ENCODE assay signal across 1 cellular context in the genomic region with DNA sequence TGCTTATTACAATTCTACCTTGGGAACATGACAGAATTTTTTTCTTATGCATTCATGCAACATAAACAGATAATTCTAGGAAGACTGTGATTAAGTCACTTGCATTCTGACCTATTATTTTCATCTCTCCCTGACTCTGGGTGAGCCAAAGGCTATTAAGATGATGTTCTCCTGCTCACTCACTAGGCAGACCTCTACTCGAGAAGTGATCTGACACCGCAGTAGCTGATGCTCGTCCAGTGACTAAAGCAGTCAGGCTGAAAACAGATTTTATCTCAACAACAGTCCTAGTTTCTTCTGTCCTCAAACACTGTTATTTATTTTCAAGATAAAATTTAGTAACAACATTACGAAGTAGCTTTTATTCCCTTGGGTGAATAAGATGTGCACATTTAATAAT.
A peak's percentile ranks its signal among the peaks of the same experiment; 100 is the strongest.
TF ChIP-seq lines count a peak whose summit lies in the region.

No MANE protein-coding gene starts in this region.

TF ChIP-seq in SK-N-SH, 30 proteins besides CTCF, POLR2A, EP300 and RAD21:
- TF ChIP-seq, protein P1, sequence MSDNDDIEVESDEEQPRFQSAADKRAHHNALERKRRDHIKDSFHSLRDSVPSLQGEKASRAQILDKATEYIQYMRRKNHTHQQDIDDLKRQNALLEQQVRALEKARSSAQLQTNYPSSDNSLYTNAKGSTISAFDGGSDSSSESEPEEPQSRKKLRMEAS (IDR thresholded peaks at IDR 0.05; ENCODE audit: low read depth) = no peak
- TF ChIP-seq NFIC (IDR thresholded peaks at IDR 0.05; ENCODE audit: borderline replicate concordance) = no peak
- TF ChIP-seq, protein P2, sequence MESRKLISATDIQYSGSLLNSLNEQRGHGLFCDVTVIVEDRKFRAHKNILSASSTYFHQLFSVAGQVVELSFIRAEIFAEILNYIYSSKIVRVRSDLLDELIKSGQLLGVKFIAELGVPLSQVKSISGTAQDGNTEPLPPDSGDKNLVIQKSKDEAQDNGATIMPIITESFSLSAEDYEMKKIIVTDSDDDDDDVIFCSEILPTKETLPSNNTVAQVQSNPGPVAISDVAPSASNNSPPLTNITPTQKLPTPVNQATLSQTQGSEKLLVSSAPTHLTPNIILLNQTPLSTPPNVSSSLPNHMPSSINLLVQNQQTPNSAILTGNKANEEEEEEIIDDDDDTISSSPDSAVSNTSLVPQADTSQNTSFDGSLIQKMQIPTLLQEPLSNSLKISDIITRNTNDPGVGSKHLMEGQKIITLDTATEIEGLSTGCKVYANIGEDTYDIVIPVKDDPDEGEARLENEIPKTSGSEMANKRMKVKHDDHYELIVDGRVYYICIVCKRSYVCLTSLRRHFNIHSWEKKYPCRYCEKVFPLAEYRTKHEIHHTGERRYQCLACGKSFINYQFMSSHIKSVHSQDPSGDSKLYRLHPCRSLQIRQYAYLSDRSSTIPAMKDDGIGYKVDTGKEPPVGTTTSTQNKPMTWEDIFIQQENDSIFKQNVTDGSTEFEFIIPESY (IDR thresholded peaks at IDR 0.05; ENCODE audit: borderline replicate concordance, low read depth) = no peak
- TF ChIP-seq SIN3A (IDR thresholded peaks at IDR 0.05; ENCODE audit: borderline replicate concordance, low read depth, low read length) = no peak
- TF ChIP-seq, protein P3, sequence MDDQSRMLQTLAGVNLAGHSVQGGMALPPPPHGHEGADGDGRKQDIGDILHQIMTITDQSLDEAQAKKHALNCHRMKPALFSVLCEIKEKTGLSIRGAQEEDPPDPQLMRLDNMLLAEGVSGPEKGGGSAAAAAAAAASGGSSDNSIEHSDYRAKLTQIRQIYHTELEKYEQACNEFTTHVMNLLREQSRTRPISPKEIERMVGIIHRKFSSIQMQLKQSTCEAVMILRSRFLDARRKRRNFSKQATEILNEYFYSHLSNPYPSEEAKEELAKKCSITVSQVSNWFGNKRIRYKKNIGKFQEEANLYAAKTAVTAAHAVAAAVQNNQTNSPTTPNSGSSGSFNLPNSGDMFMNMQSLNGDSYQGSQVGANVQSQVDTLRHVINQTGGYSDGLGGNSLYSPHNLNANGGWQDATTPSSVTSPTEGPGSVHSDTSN (IDR thresholded peaks at IDR 0.05) = peak; percentile 16; the same call in 1 of the 2 replicates
- TF ChIP-seq RXRA (IDR thresholded peaks at IDR 0.05; ENCODE audit: borderline replicate concordance, low read depth) = no peak
- TF ChIP-seq CHD2 (IDR thresholded peaks at IDR 0.05; ENCODE audit: low read length, partially characterized antibody) = no peak
- TF ChIP-seq JUND (IDR thresholded peaks at IDR 0.05) = no peak
- peak; percentile 55 for TF ChIP-seq TCF12 (IDR thresholded peaks at IDR 0.05)
- TF ChIP-seq FOXM1 (IDR thresholded peaks at IDR 0.05; ENCODE audit: low read depth) = no peak
- TF ChIP-seq YY1 (IDR thresholded peaks at IDR 0.05; ENCODE audit: low read depth) = no peak
- TF ChIP-seq MXI1 (IDR thresholded peaks at IDR 0.05; ENCODE audit: low read depth, low read length) = 0 out of 2 replicates have a peak, but pooled peaks have one; percentile 33
- TF ChIP-seq GABPA (IDR thresholded peaks at IDR 0.05; ENCODE audit: low read depth) = 0 out of 2 replicates have a peak, but pooled peaks have one; percentile 16
- TF ChIP-seq MEF2A (IDR thresholded peaks at IDR 0.05; ENCODE audit: borderline replicate concordance, low read depth) = no peak
- TF ChIP-seq, protein P4, sequence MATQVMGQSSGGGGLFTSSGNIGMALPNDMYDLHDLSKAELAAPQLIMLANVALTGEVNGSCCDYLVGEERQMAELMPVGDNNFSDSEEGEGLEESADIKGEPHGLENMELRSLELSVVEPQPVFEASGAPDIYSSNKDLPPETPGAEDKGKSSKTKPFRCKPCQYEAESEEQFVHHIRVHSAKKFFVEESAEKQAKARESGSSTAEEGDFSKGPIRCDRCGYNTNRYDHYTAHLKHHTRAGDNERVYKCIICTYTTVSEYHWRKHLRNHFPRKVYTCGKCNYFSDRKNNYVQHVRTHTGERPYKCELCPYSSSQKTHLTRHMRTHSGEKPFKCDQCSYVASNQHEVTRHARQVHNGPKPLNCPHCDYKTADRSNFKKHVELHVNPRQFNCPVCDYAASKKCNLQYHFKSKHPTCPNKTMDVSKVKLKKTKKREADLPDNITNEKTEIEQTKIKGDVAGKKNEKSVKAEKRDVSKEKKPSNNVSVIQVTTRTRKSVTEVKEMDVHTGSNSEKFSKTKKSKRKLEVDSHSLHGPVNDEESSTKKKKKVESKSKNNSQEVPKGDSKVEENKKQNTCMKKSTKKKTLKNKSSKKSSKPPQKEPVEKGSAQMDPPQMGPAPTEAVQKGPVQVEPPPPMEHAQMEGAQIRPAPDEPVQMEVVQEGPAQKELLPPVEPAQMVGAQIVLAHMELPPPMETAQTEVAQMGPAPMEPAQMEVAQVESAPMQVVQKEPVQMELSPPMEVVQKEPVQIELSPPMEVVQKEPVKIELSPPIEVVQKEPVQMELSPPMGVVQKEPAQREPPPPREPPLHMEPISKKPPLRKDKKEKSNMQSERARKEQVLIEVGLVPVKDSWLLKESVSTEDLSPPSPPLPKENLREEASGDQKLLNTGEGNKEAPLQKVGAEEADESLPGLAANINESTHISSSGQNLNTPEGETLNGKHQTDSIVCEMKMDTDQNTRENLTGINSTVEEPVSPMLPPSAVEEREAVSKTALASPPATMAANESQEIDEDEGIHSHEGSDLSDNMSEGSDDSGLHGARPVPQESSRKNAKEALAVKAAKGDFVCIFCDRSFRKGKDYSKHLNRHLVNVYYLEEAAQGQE (IDR thresholded peaks at IDR 0.05; ENCODE audit: low read depth, low read length) = no peak
- TF ChIP-seq FOSL2 (IDR thresholded peaks at IDR 0.05; ENCODE audit: borderline replicate concordance, low read depth) = no peak
- TF ChIP-seq, protein P5, sequence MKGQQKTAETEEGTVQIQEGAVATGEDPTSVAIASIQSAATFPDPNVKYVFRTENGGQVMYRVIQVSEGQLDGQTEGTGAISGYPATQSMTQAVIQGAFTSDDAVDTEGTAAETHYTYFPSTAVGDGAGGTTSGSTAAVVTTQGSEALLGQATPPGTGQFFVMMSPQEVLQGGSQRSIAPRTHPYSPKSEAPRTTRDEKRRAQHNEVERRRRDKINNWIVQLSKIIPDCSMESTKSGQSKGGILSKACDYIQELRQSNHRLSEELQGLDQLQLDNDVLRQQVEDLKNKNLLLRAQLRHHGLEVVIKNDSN (IDR thresholded peaks at IDR 0.05; ENCODE audit: borderline replicate concordance, low read depth) = no peak
- no peak for TF ChIP-seq POLR2AphosphoS5 (IDR thresholded peaks at IDR 0.05; ENCODE audit: low read depth, low read length)
- no peak for TF ChIP-seq FOXJ3 (CRISPR knock-in tag; IDR thresholded peaks at IDR 0.05)
- no peak for TF ChIP-seq SMC3 (IDR thresholded peaks at IDR 0.05; ENCODE audit: low read depth, low read length)
- TF ChIP-seq TAF1 (IDR thresholded peaks at IDR 0.05; ENCODE audit: borderline replicate concordance, low read depth, low read length) = no peak
- no peak for TF ChIP-seq RFX5 (IDR thresholded peaks at IDR 0.05; ENCODE audit: low read length)
- no peak for TF ChIP-seq RCOR1 (IDR thresholded peaks at IDR 0.05; ENCODE audit: low read length)
- TF ChIP-seq, protein P6, sequence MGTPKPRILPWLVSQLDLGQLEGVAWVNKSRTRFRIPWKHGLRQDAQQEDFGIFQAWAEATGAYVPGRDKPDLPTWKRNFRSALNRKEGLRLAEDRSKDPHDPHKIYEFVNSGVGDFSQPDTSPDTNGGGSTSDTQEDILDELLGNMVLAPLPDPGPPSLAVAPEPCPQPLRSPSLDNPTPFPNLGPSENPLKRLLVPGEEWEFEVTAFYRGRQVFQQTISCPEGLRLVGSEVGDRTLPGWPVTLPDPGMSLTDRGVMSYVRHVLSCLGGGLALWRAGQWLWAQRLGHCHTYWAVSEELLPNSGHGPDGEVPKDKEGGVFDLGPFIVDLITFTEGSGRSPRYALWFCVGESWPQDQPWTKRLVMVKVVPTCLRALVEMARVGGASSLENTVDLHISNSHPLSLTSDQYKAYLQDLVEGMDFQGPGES (IDR thresholded peaks at IDR 0.05; ENCODE audit: low read depth, low read length) = no peak
- TF ChIP-seq GATA2 (CRISPR knock-in tag; IDR thresholded peaks at IDR 0.05) = peak; percentile 58
- TF ChIP-seq, protein P7, sequence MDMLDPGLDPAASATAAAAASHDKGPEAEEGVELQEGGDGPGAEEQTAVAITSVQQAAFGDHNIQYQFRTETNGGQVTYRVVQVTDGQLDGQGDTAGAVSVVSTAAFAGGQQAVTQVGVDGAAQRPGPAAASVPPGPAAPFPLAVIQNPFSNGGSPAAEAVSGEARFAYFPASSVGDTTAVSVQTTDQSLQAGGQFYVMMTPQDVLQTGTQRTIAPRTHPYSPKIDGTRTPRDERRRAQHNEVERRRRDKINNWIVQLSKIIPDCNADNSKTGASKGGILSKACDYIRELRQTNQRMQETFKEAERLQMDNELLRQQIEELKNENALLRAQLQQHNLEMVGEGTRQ (IDR thresholded peaks at IDR 0.05; ENCODE audit: borderline replicate concordance, low read depth, low read length) = no peak
- TF ChIP-seq ELF1 (IDR thresholded peaks at IDR 0.05) = no peak
- no peak for TF ChIP-seq EZH2phosphoT487 (IDR thresholded peaks at IDR 0.05; ENCODE audit: borderline replicate concordance, low read depth)
